In the genomic region with DNA sequence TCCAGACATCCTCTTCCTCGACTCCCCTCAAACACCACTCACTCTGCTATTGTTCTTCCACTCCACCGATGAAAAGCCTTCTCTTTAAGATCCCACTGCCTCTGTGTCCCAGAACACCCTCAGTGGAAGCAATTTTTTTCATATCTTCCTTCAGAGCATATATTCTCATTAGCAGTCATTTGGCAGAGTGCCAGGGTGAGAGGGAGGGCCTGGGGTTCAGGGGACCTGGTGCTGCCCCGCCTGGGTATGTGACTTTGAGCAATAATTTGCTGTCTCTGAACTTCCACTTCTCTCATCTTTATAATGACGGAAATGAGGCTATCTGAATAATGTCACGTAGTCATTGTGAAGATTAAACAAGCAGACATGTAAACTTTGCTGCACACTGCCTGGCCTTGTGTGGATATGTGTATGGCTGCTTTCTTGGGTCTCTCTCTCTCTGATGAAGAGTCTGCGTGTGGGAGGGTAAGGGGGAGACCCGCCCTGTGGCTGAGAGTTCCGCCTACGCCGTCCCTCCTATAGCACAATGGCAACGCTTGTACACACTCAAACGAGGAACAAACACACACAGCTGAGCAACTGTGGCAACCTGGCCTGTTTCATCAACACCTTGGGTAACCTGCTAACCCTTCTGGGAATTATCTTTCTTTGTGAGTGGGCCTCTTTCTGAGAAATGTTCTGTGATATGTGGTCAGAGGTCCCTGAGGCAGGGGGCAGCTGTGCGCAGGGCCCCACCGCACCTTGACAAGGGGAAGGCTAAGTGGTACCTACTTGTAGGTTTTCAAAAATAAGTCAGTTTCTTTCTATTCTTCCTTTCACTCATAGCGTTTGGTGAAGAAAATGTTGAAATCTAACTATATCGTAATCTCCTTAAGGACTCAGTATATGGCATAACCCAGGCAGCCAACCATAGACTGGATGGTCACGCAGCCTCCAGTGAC, we compare ENCODE assay signal across 12 cellular contexts.
A peak's percentile ranks its signal among the peaks of the same experiment; 100 is the strongest.
DNase-seq lines count a peak whose midpoint lies in the region; ATAC-seq and TF ChIP-seq lines count a peak whose summit lies in the region.
"Had no signal": no experiment of that assay in that cellular context is flagged by ENCODE, and none has a peak within 500 bp of the region (broad histone marks: within the 10 kb centered on the region; RNA-seq: fewer than 3 reads in every experiment).

No MANE protein-coding gene starts in this region.

- TF ChIP-seq CTCF in omental fat pad (IDR thresholded peaks at IDR 0.05), result no peak

- peaks cover 6% of the 10 kb centered on the region for H3K9me3 Mint-ChIP-seq in activated T-cell treated with anti-CD3 and anti-CD28 coated beads, Interleukin-2, amount 50 U/mL, for 4 hours
- H3K9me3 Mint-ChIP-seq in naive thymus-derived CD8-positive, alpha-beta T cell, result peaks cover 0 to 5% (median 0%) of the 10 kb centered on the region in 9 donors
- H3K9me3 Mint-ChIP-seq: neural crest cell had no signal

- POLR2A ChIA-PET in naive thymus-derived CD8-positive, alpha-beta T cell (lab: Charles Lee), result interaction anchor here (1.0 kb wide), 1 partner anchor 383 kb away, joined by 3 read pairs; a partner anchor contains a TSS

- peak; percentile 69 to 74 for ATAC-seq in activated T-cell treated with anti-CD3 and anti-CD28 coated beads, Interleukin-2, amount 50 U/mL, for 4 hours
- peak; percentile 87 to 88 for ATAC-seq in naive thymus-derived CD8-positive, alpha-beta T cell
- no peak for ATAC-seq in omental fat pad (ENCODE audit: low FRiP score)
- ATAC-seq in GM18867 (IDR thresholded peaks at IDR 0.05; ENCODE audit: unreplicated experiment), result no peak

- H3K4me1 Mint-ChIP-seq in activated T-cell treated with anti-CD3 and anti-CD28 coated beads, Interleukin-2, amount 50 U/mL, for 4 hours (ENCODE audit: low read depth), result peaks cover 58% of the 10 kb centered on the region
- H3K4me1 Mint-ChIP-seq in naive thymus-derived CD8-positive, alpha-beta T cell, result peaks cover 35 to 53% (median 43%) of the 10 kb centered on the region in 4 donors
- H3K4me1 Mint-ChIP-seq: neural crest cell had no signal

- H3K27me3 Mint-ChIP-seq in activated T-cell treated with anti-CD3 and anti-CD28 coated beads, Interleukin-2, amount 50 U/mL, for 4 hours (ENCODE audit: low read depth), result no peaks in the 10 kb centered on the region
- H3K27me3 Mint-ChIP-seq in naive thymus-derived CD8-positive, alpha-beta T cell, result no peaks in the 10 kb centered on the region

- peak overlapping the region; percentile 2 for H3K4me3 Mint-ChIP-seq in activated T-cell treated with anti-CD3 and anti-CD28 coated beads, Interleukin-2, amount 50 U/mL, for 4 hours
- peak overlapping the region in 9 of 10 donors; percentile 5 to 67 (median 55) for H3K4me3 Mint-ChIP-seq in naive thymus-derived CD8-positive, alpha-beta T cell
- H3K4me3 Mint-ChIP-seq: neural crest cell had no signal

- peak; percentile 2 for DNase-seq in DMS 273 (lab: John Stamatoyannopoulos, UW; ENCODE audit: unreplicated experiment)
- DNase-seq in DMS 273 treated with DMSO at 0.1 percent for 48 hours (lab: John Stamatoyannopoulos, UW), result no peak
- DNase-seq in activated T-cell treated with anti-CD3 and anti-CD28 coated beads, Interleukin-2, amount 50 U/mL, for 4 hours, result peak; percentile 32
- DNase-seq in naive thymus-derived CD8-positive, alpha-beta T cell, result peak in 9 of 10 donors; percentile 22 to 89 (median 50)
- DNase-seq in stimulated activated naive CD4-positive, alpha-beta T cell (lab: John Stamatoyannopoulos, UW), result peak in 4 of 6 experiments; percentile 8 to 73 (median 53)
- DNase-seq in omental fat pad (ENCODE audit: low spot score), result no peak
- DNase-seq in cerebellar cortex (ENCODE audit: low spot score), result no peak
- DNase-seq: dermis blood vessel endothelial cell, hippocampal formation, NCI-H146 had no signal

- no peaks in the 10 kb centered on the region for H3K36me3 Mint-ChIP-seq in activated T-cell treated with anti-CD3 and anti-CD28 coated beads, Interleukin-2, amount 50 U/mL, for 4 hours (ENCODE audit: insufficient read depth)
- no peaks in the 10 kb centered on the region for H3K36me3 Mint-ChIP-seq in naive thymus-derived CD8-positive, alpha-beta T cell

- H3K27ac Mint-ChIP-seq in naive thymus-derived CD8-positive, alpha-beta T cell, result peak overlapping the region; percentile 66 to 96 (median 91)

Comparison
In these comparisons a context has a peak if more than half of its experiments do, and no peak if none do; other contexts are left out.
1. DNase-seq: peak in DMS 273 (single experiment), activated T-cell treated with anti-CD3 and anti-CD28 coated beads, Interleukin-2, amount 50 U/mL, for 4 hours (single experiment), naive thymus-derived CD8-positive, alpha-beta T cell (9 of 10) and stimulated activated naive CD4-positive, alpha-beta T cell (4 of 6); none in DMS 273 treated with DMSO at 0.1 percent for 48 hours (single experiment), omental fat pad (single experiment) and cerebellar cortex (single experiment).
2. ATAC-seq: peak in activated T-cell treated with anti-CD3 and anti-CD28 coated beads, Interleukin-2, amount 50 U/mL, for 4 hours (2 of 2) and naive thymus-derived CD8-positive, alpha-beta T cell (2 of 2); none in omental fat pad (single experiment) and GM18867 (single experiment).